15 cellular contexts compared by ENCODE assay signal in genomic region chr19:34313188-34313587, GRCh38. TPM values are rescaled to one million over a fixed set of nuclear protein-coding genes. Genes with fewer than 3 reads are reported as not detected.
A peak's percentile ranks its signal among the peaks of the same experiment; 100 is the strongest.
DNase-seq lines count a peak whose midpoint lies in the region; ATAC-seq and TF ChIP-seq lines count a peak whose summit lies in the region.
"Had no signal": no experiment of that assay in that cellular context is flagged by ENCODE, and none has a peak within 500 bp of the region (broad histone marks: within the 10 kb centered on the region; RNA-seq: fewer than 3 reads in every experiment).

No MANE protein-coding gene starts in this region.

- no peak overlapping the region for H3K4ac ChIP-seq in trophoblast cell (ENCODE audit: low read depth, low read length)

- H3K79me1 ChIP-seq in trophoblast cell (ENCODE audit: low read length), result peaks cover 2% of the 10 kb centered on the region

- no peak overlapping the region for H4K91ac ChIP-seq in trophoblast cell (ENCODE audit: low read depth, low read length)

- no peak overlapping the region for H3K18ac ChIP-seq in trophoblast cell (ENCODE audit: low read length)

- H3K27ac ChIP-seq in RWPE2 (ENCODE audit: poor library complexity, severe bottlenecking) (peak overlapping the region; percentile 38), trophoblast cell (ENCODE audit: low read depth, low read length) (no peak overlapping the region), body of pancreas (no peak overlapping the region)
- H3K27ac ChIP-seq: C4-2B, PC-9 had no signal

- no peak overlapping the region for H3K23ac ChIP-seq in trophoblast cell (ENCODE audit: low read length)

- peaks cover 4% of the 10 kb centered on the region; the same call in 1 of the 2 replicates for H3K36me3 ChIP-seq in RWPE2 (ENCODE audit: low read depth)
- peaks cover 4 to 6% of the 10 kb centered on the region in 2 experiments for H3K36me3 ChIP-seq in trophoblast cell (ENCODE audit: control insufficient read depth in 1 of 2, insufficient read depth in 2 of 2, low read length in 2 of 2)
- no peaks in the 10 kb centered on the region for H3K36me3 ChIP-seq in body of pancreas (replicated peaks in 1 of 2; ENCODE audit: insufficient read depth in 1 of 2, low read depth in 2 of 2)

- intact Hi-C loops in body of pancreas (cut with DNase I), result no loop called here

- no peak for TF ChIP-seq POLR2A in body of pancreas (IDR thresholded peaks at IDR 0.05)

- H2BK5ac ChIP-seq in trophoblast cell (ENCODE audit: low read depth, low read length, poor library complexity), result no peak overlapping the region

- H3K4me1 ChIP-seq in RWPE2 (ENCODE audit: insufficient read depth, poor library complexity, severe bottlenecking), result peaks cover 25% of the 10 kb centered on the region
- peaks cover 14 to 20% of the 10 kb centered on the region in 2 experiments for H3K4me1 ChIP-seq in trophoblast cell (ENCODE audit: control insufficient read depth in 1 of 2, insufficient read depth in 2 of 2, low read length in 2 of 2)
- peaks cover 32% of the 10 kb centered on the region for H3K4me1 ChIP-seq in body of pancreas

- H3K9me3 ChIP-seq in RWPE2 (ENCODE audit: severe bottlenecking), result no peaks in the 10 kb centered on the region
- no peaks in the 10 kb centered on the region for H3K9me3 ChIP-seq in trophoblast cell (ENCODE audit: insufficient read depth, low read depth, low read length)
- H3K9me3 ChIP-seq in body of pancreas, result no peaks in the 10 kb centered on the region

- peak; percentile 81 for ATAC-seq in RWPE2 (ENCODE audit: low read depth)
- ATAC-seq in body of pancreas, result no peak

- no peak overlapping the region for H3K9ac ChIP-seq in trophoblast cell (ENCODE audit: low read length)

- no peak overlapping the region for H2AK5ac ChIP-seq in trophoblast cell (ENCODE audit: low read length)

- DNase-seq in Daoy (ENCODE audit: low read depth), result peak; percentile 46
- no peak for DNase-seq in RWPE2 (ENCODE audit: low spot score)
- DNase-seq in fibroblast of peridontal ligament (ENCODE audit: extremely low read depth), result peak; percentile 32
- peak; percentile 71 to 75 for DNase-seq in trophoblast cell
- DNase-seq in NCI-H1105 treated with DMSO at 0.1 percent for 48 hours (lab: John Stamatoyannopoulos, UW), result no peak
- no peak for DNase-seq in body of pancreas
- no peak for DNase-seq in COLO829 (ENCODE audit: low spot score)
- DNase-seq in NCI-H69 (lab: John Stamatoyannopoulos, UW), result no peak
- DNase-seq: activated CD4-positive, alpha-beta T cell treated with anti-CD3 and anti-CD28 coated beads, Interleukin-2, amount 50 U/mL, for 48 hours; cerebellar nuclear complex; NCI-H2171 treated with DMSO at 0.1 percent for 48 hours; PC-9; stimulated activated CD4-positive, alpha-beta T cell treated with anti-CD3 and anti-CD28 coated beads, Interleukin-2, amount 100 ng/mL, for 24 hours; stimulated activated naive CD4-positive, alpha-beta T cell had no signal

- peaks cover 3% of the 10 kb centered on the region for H3K79me2 ChIP-seq in trophoblast cell (ENCODE audit: control insufficient read depth, insufficient read depth, low read length, poor library complexity)

- no peak overlapping the region for H3K14ac ChIP-seq in trophoblast cell (ENCODE audit: low read length)

- TF ChIP-seq CTCF in RWPE2 (IDR thresholded peaks at IDR 0.05; ENCODE audit: poor library complexity, severe bottlenecking) (no peak), body of pancreas (IDR thresholded peaks at IDR 0.05) (no peak)

- H3K27me3 ChIP-seq in RWPE2 (ENCODE audit: insufficient read depth, poor library complexity, severe bottlenecking) (no peaks in the 10 kb centered on the region), trophoblast cell (ENCODE audit: insufficient read depth, low read length) (no peaks in the 10 kb centered on the region), body of pancreas (no peaks in the 10 kb centered on the region)

- WGBS in trophoblast cell (ENCODE audit: extremely low coverage, insufficient coverage, insufficient read length), result no CpG with 5 or more reads among the region's 6 CpGs
- WGBS in body of pancreas, 2 donors, result 91 to 94% methylated on average over 4 to 6 of the region's 6 CpGs

- H3K4me3 ChIP-seq in RWPE2 (ENCODE audit: severe bottlenecking) (no peak overlapping the region), trophoblast cell (ENCODE audit: low read depth, low read length) (no peak overlapping the region), body of pancreas (no peak overlapping the region)
- H3K4me3 ChIP-seq: PC-9 had no signal

- no peak overlapping the region for H2BK120ac ChIP-seq in trophoblast cell (ENCODE audit: insufficient read depth, low read length, poor library complexity)

- no peak overlapping the region for H2BK12ac ChIP-seq in trophoblast cell (ENCODE audit: low read length)

- no peak overlapping the region for H3K4me2 ChIP-seq in trophoblast cell (ENCODE audit: low read length)
- H3K4me2 ChIP-seq: PC-9 had no signal

- H4K12ac ChIP-seq in trophoblast cell (ENCODE audit: low read depth, low read length), result no peak overlapping the region

- H4K8ac ChIP-seq in trophoblast cell (ENCODE audit: low read depth, low read length), result no peak overlapping the region

- H2AFZ ChIP-seq in trophoblast cell (ENCODE audit: insufficient read depth, low read length, poor library complexity), result no peak overlapping the region
- H2AFZ ChIP-seq: PC-9 had no signal

RNA-seq across cellular contexts. Expression of gene GPI, which starts 51.8 kb away (rescaled TPM):
- 124 and 134 TPM in 2 replicates for total RNA-seq in Daoy (2014; rRNA removed; shearing (Covaris generic))
- polyA plus RNA-seq in trophoblast cell (2013), result 83.4 and 84.5 TPM in 2 replicates
- total RNA-seq in body of pancreas, result 100 to 1,000 TPM in 1 of 2 donors, 10 to 100 TPM in 1; 66.4 to 118 TPM

RNA-seq across cellular contexts. Expression of gene GARRE1, which starts 58.8 kb away (rescaled TPM):
- 8.6 and 12.2 TPM in 2 replicates for total RNA-seq in Daoy (2014; rRNA removed; shearing (Covaris generic))
- 26.4 and 28.0 TPM in 2 replicates for polyA plus RNA-seq in trophoblast cell (2013)
- total RNA-seq in body of pancreas, result 10 to 100 TPM; 17.1 to 26.4 TPM

Comparison
In these comparisons a context has a peak if more than half of its experiments do, and no peak if none do; other contexts are left out.
1. DNase-seq: peak in Daoy (single experiment), fibroblast of peridontal ligament (single experiment) and trophoblast cell (2 of 2); none in RWPE2 (single experiment), NCI-H1105 treated with DMSO at 0.1 percent for 48 hours (single experiment), body of pancreas (0 of 4), COLO829 (single experiment) and NCI-H69 (single experiment).